ENCODE assay signal across 13 cellular contexts in genomic region chr9:121748727-121749546, GRCh38.
DNase-seq lines count a peak whose midpoint lies in the region; ATAC-seq and TF ChIP-seq lines count a peak whose summit lies in the region.
"Had no signal": no experiment of that assay in that cellular context is flagged by ENCODE, and none has a peak within 500 bp of the region (broad histone marks: within the 10 kb centered on the region; RNA-seq: fewer than 3 reads in every experiment).

No MANE protein-coding gene starts in this region.

- H3K27ac Mint-ChIP-seq in CD8-positive, alpha-beta memory T cell = peak overlapping the region in 5 of 8 donors; percentile 6 to 92 (median 67)
- H3K27ac Mint-ChIP-seq: mesothelial cell of epicardium had no signal

- H3K36me3 Mint-ChIP-seq in CD8-positive, alpha-beta memory T cell = no peaks in the 10 kb centered on the region
- H3K36me3 Mint-ChIP-seq: mesothelial cell of epicardium had no signal

- CTCF ChIA-PET in CD8-positive, alpha-beta memory T cell (lab: Charles Lee) = no interaction called here

- no peak overlapping the region for H3K4me3 ChIP-seq in CD8-positive, alpha-beta memory T cell (ENCODE audit: low read length)
- H3K4me3 ChIP-seq in ascending aorta (peak overlapping the region in 1 of 2 donors; percentile 3), skin epidermis (no peak overlapping the region)
- H3K4me3 ChIP-seq: GM12878 had no signal

- ATAC-seq in HG02884 (IDR thresholded peaks at IDR 0.05; ENCODE audit: unreplicated experiment) (no peak), GM18505 (IDR thresholded peaks at IDR 0.05; ENCODE audit: unreplicated experiment) (no peak)
- ATAC-seq: GM12878 had no signal

- TF ChIP-seq CTCF in ascending aorta (IDR thresholded peaks at IDR 0.05) = peak in 1 of 3 experiments; percentile 9

- TF ChIP-seq POLR2A in GM18505 (IDR thresholded peaks at IDR 0.05; ENCODE audit: borderline replicate concordance, extremely low read depth, insufficient read depth, insufficient read length) = no peak

- peaks cover 13 to 23% (median 19%) of the 10 kb centered on the region in 3 donors for H3K4me1 Mint-ChIP-seq in CD8-positive, alpha-beta memory T cell

- peaks cover 0 to 7% of the 10 kb centered on the region in 2 donors for H3K27me3 Mint-ChIP-seq in CD8-positive, alpha-beta memory T cell

- H3K9me3 Mint-ChIP-seq in CD8-positive, alpha-beta memory T cell = no peaks in the 10 kb centered on the region
- H3K9me3 Mint-ChIP-seq: mesothelial cell of epicardium had no signal

- no peaks in the 10 kb centered on the region for H3K27me3 ChIP-seq in CD8-positive, alpha-beta memory T cell (ENCODE audit: insufficient read depth, low read length, poor library complexity, severe bottlenecking)
- H3K27me3 ChIP-seq in ascending aorta = no peaks in the 10 kb centered on the region

- H3K27ac ChIP-seq in CD8-positive, alpha-beta memory T cell (ENCODE audit: low read depth, low read length) = no peak overlapping the region
- H3K27ac ChIP-seq in ascending aorta (peak overlapping the region; percentile 94 to 96), skin epidermis (peak overlapping the region in 11 of 21 experiments; percentile 8 to 80 (median 43))
- H3K27ac ChIP-seq: C4-2B had no signal

- no peak for DNase-seq in CD8-positive, alpha-beta memory T cell
- DNase-seq in ascending aorta (ENCODE audit: low spot score in 2 of 2) (peak; percentile 51 to 88), hepatic stellate cell (ENCODE audit: low spot score) (peak; percentile 92), D341Med (ENCODE audit: low spot score) (no peak), HK-2 (ENCODE audit: unreplicated experiment) (no peak)
- DNase-seq: NCI-H510A treated with DMSO at 0.1 percent for 48 hours, SW 1271 had no signal

- peaks cover 12% of the 10 kb centered on the region for H3K4me1 ChIP-seq in CD8-positive, alpha-beta memory T cell (ENCODE audit: insufficient read depth, low read length)
- peaks cover 46 to 86% of the 10 kb centered on the region in 2 donors for H3K4me1 ChIP-seq in ascending aorta

- peak overlapping the region in 2 of 7 donors; percentile 49 to 76 for H3K4me3 Mint-ChIP-seq in CD8-positive, alpha-beta memory T cell
- H3K4me3 Mint-ChIP-seq: mesothelial cell of epicardium had no signal

- POLR2A ChIA-PET in CD8-positive, alpha-beta memory T cell (lab: Charles Lee) = no interaction called here

- H3K36me3 ChIP-seq in CD8-positive, alpha-beta memory T cell (ENCODE audit: insufficient read depth, low read length) = no peaks in the 10 kb centered on the region
- peaks cover 0 to 3% of the 10 kb centered on the region in 2 donors for H3K36me3 ChIP-seq in ascending aorta

- intact Hi-C loops in ascending aorta (cut with DNase I) = loop anchor here (5.0 kb wide), 1 partner anchor 243 kb away; no protein-coding TSS in a partner anchor

- no peaks in the 10 kb centered on the region for H3K9me3 ChIP-seq in CD8-positive, alpha-beta memory T cell (ENCODE audit: low read length)
- no peaks in the 10 kb centered on the region for H3K9me3 ChIP-seq in ascending aorta

Comparison
In these comparisons a context has a peak if more than half of its experiments do, and no peak if none do; other contexts are left out.
1. DNase-seq: peak in ascending aorta (2 of 2) and hepatic stellate cell (single experiment); none in CD8-positive, alpha-beta memory T cell (0 of 5), D341Med (single experiment) and HK-2 (single experiment).